In genomic region chr19:43624933-43625332, GRCh38 we compare ENCODE assay signal across 8 cellular contexts. TPM values are rescaled to one million over a fixed set of nuclear protein-coding genes. Genes with fewer than 3 reads are reported as not detected.
A peak's percentile ranks its signal among the peaks of the same experiment; 100 is the strongest.
DNase-seq lines count a peak whose midpoint lies in the region; ATAC-seq and TF ChIP-seq lines count a peak whose summit lies in the region.

No MANE protein-coding gene starts in this region.

- TF ChIP-seq CTCF in GM13976 (IDR thresholded peaks at IDR 0.05; ENCODE audit: borderline replicate concordance, control extremely low read depth, extremely low read depth, insufficient read depth, missing control alignments) (peak; percentile 71), cardiac fibroblast (IDR thresholded peaks at IDR 0.05; ENCODE audit: low read depth, low read length) (no peak), osteoblast (IDR thresholded peaks at IDR 0.05; ENCODE audit: extremely low read depth, low read depth, low read length) (no peak)

- no peak overlapping the region for H3K27ac ChIP-seq in osteoblast (ENCODE audit: low read depth, low read length)

- H3K79me2 ChIP-seq in osteoblast (ENCODE audit: insufficient read depth, low read length): no peaks in the 10 kb centered on the region

- in situ Hi-C loops in GM13976 (cut with MboI; ENCODE audit: low sequenced_read_pairs, unreplicated experiment): no loop called here

- H4K20me1 ChIP-seq in osteoblast (ENCODE audit: insufficient read depth, low read length): no peaks in the 10 kb centered on the region

- DNase-seq in GM13976 (ENCODE audit: low spot score) (peak; percentile 92), cardiac fibroblast (ENCODE audit: low read depth in 2 of 2) (peak; percentile 47 to 56), osteoblast (ENCODE audit: insufficient read length, low spot score, missing footprints) (peak; percentile 84), NCI-H510A (lab: John Stamatoyannopoulos, UW) (no peak)
- DNase-seq in activated CD4-positive, CD25-positive, alpha-beta regulatory T cell treated with anti-CD3 and anti-CD28 coated beads, Interleukin-2, amount 50 U/mL, for 16 hours (ENCODE audit: low read depth, low spot score): peak; percentile 71

- H3K4me1 ChIP-seq in osteoblast (ENCODE audit: insufficient read depth, low read length): peaks cover 3% of the 10 kb centered on the region

- no peak overlapping the region for H2AFZ ChIP-seq in osteoblast (ENCODE audit: low read length)

- H3K4me3 ChIP-seq in cardiac fibroblast (replicated peaks in 1 of 2; ENCODE audit: low read depth in 2 of 2, low read length in 2 of 2) (no peak overlapping the region), osteoblast (ENCODE audit: insufficient read depth, low read length) (no peak overlapping the region)

- no peak overlapping the region for H3K4me2 ChIP-seq in osteoblast (ENCODE audit: insufficient read depth, low read length)

- H3K27me3 ChIP-seq in osteoblast (ENCODE audit: insufficient read depth, low read length): no peaks in the 10 kb centered on the region

- H3K9me3 ChIP-seq in osteoblast (ENCODE audit: low read depth, low read length): no peaks in the 10 kb centered on the region

- no peaks in the 10 kb centered on the region for H3K36me3 ChIP-seq in osteoblast (ENCODE audit: insufficient read depth, low read length)

- ATAC-seq in GM18907 (IDR thresholded peaks at IDR 0.05; ENCODE audit: unreplicated experiment) (no peak), GM19023 (IDR thresholded peaks at IDR 0.05; ENCODE audit: unreplicated experiment) (no peak), GM19351 (IDR thresholded peaks at IDR 0.05; ENCODE audit: unreplicated experiment) (no peak)

RNA-seq across cellular contexts. Expression of gene ZNF428, which starts 5.5 kb away (rescaled TPM):
- total RNA-seq in osteoblast: 31.5 and 37.3 TPM in 2 replicates

RNA-seq across cellular contexts. Expression of gene SRRM5, which starts 13.0 kb away (rescaled TPM):
- total RNA-seq in osteoblast: under 0.01 TPM in 1 of 2 replicates, not detected in the other

RNA-seq across cellular contexts. Expression of gene CADM4, which starts 14.7 kb away (rescaled TPM):
- total RNA-seq in osteoblast: 1.2 and 1.4 TPM in 2 replicates

RNA-seq across cellular contexts. Expression of gene ZNF576, which starts 28.5 kb away (rescaled TPM):
- total RNA-seq in osteoblast: 7.4 and 9.4 TPM in 2 replicates

RNA-seq across cellular contexts. Expression of gene IRGQ, which starts 29.0 kb away (rescaled TPM):
- 18.9 and 23.2 TPM in 2 replicates for total RNA-seq in osteoblast
